1 cellular context compared by ENCODE assay signal in genomic region chr5:40991168-40991980, GRCh38.
TF ChIP-seq lines count a peak whose summit lies in the region.

No MANE protein-coding gene starts in this region.

TF ChIP-seq in liver, 16 proteins besides CTCF, POLR2A, EP300 and RAD21 (continued from another document):
- peak; percentile 83 for TF ChIP-seq ATF3 (IDR thresholded peaks at IDR 0.05)
- TF ChIP-seq ZBTB33 (IDR thresholded peaks at IDR 0.05) = peak; percentile 94
- TF ChIP-seq HNF4A (conservative IDR thresholded peaks at IDR 0.05) = peak; percentile 96 to 98
- TF ChIP-seq FOXA1 (IDR thresholded peaks at IDR 0.05) = peak; percentile 91
